In genomic region chr9:104774831-104775573, GRCh38 we compare ENCODE assay signal across 10 cellular contexts. TPM values are rescaled to one million over a fixed set of nuclear protein-coding genes. Genes with fewer than 3 reads are reported as not detected.
A peak's percentile ranks its signal among the peaks of the same experiment; 100 is the strongest.
DNase-seq lines count a peak whose midpoint lies in the region; ATAC-seq and TF ChIP-seq lines count a peak whose summit lies in the region.
"Had no signal": no experiment of that assay in that cellular context is flagged by ENCODE, and none has a peak within 500 bp of the region (broad histone marks: within the 10 kb centered on the region; RNA-seq: fewer than 3 reads in every experiment).

No MANE protein-coding gene starts in this region.

- H3K4me3 Mint-ChIP-seq in natural killer cell: no peak overlapping the region

- H3K4me3 ChIP-seq in OCI-LY1 (ENCODE audit: low read depth, low read length, poor library complexity, severe bottlenecking) (peak overlapping the region; percentile 48), aorta (ENCODE audit: low read length in 2 of 2) (no peak overlapping the region)
- H3K4me3 ChIP-seq: skin epidermis had no signal

- TF ChIP-seq CTCF in OCI-LY1 (IDR thresholded peaks at IDR 0.05; ENCODE audit: low read length) (no peak), natural killer cell (IDR thresholded peaks at IDR 0.05) (no peak)

- ATAC-seq in GM18870 (IDR thresholded peaks at IDR 0.05; ENCODE audit: unreplicated experiment) (peak; percentile 92), HG02870 (IDR thresholded peaks at IDR 0.05; ENCODE audit: unreplicated experiment) (peak; percentile 87), natural killer cell (peak in 2 of 3 donors; percentile 32 to 83), aorta (ENCODE audit: low FRiP score) (no peak)

- no peaks in the 10 kb centered on the region for H3K79me2 ChIP-seq in OCI-LY1 (ENCODE audit: insufficient read depth, low read length)

- no peaks in the 10 kb centered on the region for H3K9me2 ChIP-seq in OCI-LY1 (ENCODE audit: low read depth, low read length)

- H3K36me3 ChIP-seq in OCI-LY1 (ENCODE audit: insufficient read depth, low read length): peaks cover 13% of the 10 kb centered on the region
- peaks cover 0 to 7% of the 10 kb centered on the region in 2 donors for H3K36me3 ChIP-seq in aorta (ENCODE audit: control insufficient read depth in 1 of 2, insufficient read depth in 2 of 2, low read length in 1 of 2)
- H3K36me3 ChIP-seq: WERI-Rb-1 had no signal

- H4K20me1 ChIP-seq in OCI-LY1 (ENCODE audit: insufficient read depth, low read length): no peaks in the 10 kb centered on the region

- no peaks in the 10 kb centered on the region for H3K9me3 Mint-ChIP-seq in natural killer cell

- H3K9me3 ChIP-seq in OCI-LY1 (ENCODE audit: low read length): no peaks in the 10 kb centered on the region
- H3K9me3 ChIP-seq in aorta (ENCODE audit: control insufficient read depth, low read length): no peaks in the 10 kb centered on the region

- peak overlapping the region; percentile 79 for H3K27ac ChIP-seq in OCI-LY1 (ENCODE audit: low read depth, low read length, poor library complexity, severe bottlenecking)
- no peak overlapping the region for H3K27ac ChIP-seq in aorta (ENCODE audit: low read depth in 1 of 2, low read length in 2 of 2)
- H3K27ac ChIP-seq: WERI-Rb-1 had no signal

- intact Hi-C loops in natural killer cell (cut with micrococcal nuclease) (no loop called here), aorta (cut with DNase I) (loop anchor here in 1 of 2 donors (10.0 kb wide), 1 partner anchor 150 kb away; the partner anchor contains the start of gene ABCA1)

- H3K4me1 Mint-ChIP-seq in natural killer cell: no peaks in the 10 kb centered on the region

- WGBS in aorta, 2 donors: 94 to 96% methylated on average over 11 of the region's 11 CpGs

- H3K4me1 ChIP-seq in OCI-LY1 (ENCODE audit: insufficient read depth, low read length, severe bottlenecking): peaks cover 49% of the 10 kb centered on the region
- peaks cover 0 to 6% of the 10 kb centered on the region in 2 donors for H3K4me1 ChIP-seq in aorta (ENCODE audit: control insufficient read depth in 1 of 2, insufficient read depth in 2 of 2, low read length in 2 of 2)

- no peak overlapping the region for H2AFZ ChIP-seq in OCI-LY1 (ENCODE audit: low read length)

- H3K27ac Mint-ChIP-seq in natural killer cell: no peak overlapping the region

- H3K36me3 Mint-ChIP-seq in natural killer cell: no peaks in the 10 kb centered on the region

- peaks cover 2% of the 10 kb centered on the region for H3F3A ChIP-seq in OCI-LY1 (ENCODE audit: insufficient read depth, low read length)

- peaks cover 5 to 7% of the 10 kb centered on the region in 2 donors for H3K27me3 Mint-ChIP-seq in natural killer cell (ENCODE audit: low read depth in 2 of 2)

- H3K4me2 ChIP-seq in OCI-LY1 (ENCODE audit: low read length): peak overlapping the region; percentile 75

- H3K27me3 ChIP-seq in OCI-LY1 (ENCODE audit: insufficient read depth, low read length): no peaks in the 10 kb centered on the region
- no peaks in the 10 kb centered on the region for H3K27me3 ChIP-seq in aorta (ENCODE audit: control insufficient read depth in 1 of 2, insufficient read depth in 2 of 2, low read length in 1 of 2)

- peak overlapping the region; percentile 57 for H3K9ac ChIP-seq in OCI-LY1 (ENCODE audit: low read length)

- DNase-seq in natural killer cell (no peak), NCI-H226 (no peak), aorta (no peak)
- no peak for DNase-seq in central memory CD4-positive, alpha-beta T cell
- DNase-seq in effector CD8-positive, alpha-beta T cell (lab: John Stamatoyannopoulos, UW): no peak
- DNase-seq: WERI-Rb-1 had no signal

RNA-seq across cellular contexts. Expression of gene NIPSNAP3B, which starts 11.1 kb away (rescaled TPM):
- total RNA-seq in natural killer cell (1 to 10 TPM in 1 of 3 donors, under 1 TPM in 2; 0.78 to 1.1 (median 0.79) TPM), aorta (10 to 100 TPM in 1 of 2 donors, 1 to 10 TPM in 1; 7.8 to 12.6 TPM)
- 1 to 10 TPM; 1.4 to 8.9 TPM for polyA plus RNA-seq in aorta

RNA-seq across cellular contexts. Expression of gene NIPSNAP3A, which starts 27.5 kb away (rescaled TPM):
- total RNA-seq in natural killer cell (10 to 100 TPM in 1 of 3 donors, 1 to 10 TPM in 2; 9.0 to 11.2 (median 9.8) TPM), aorta (10 to 100 TPM; 24.2 to 28.7 TPM)
- polyA plus RNA-seq in aorta: 10 to 100 TPM; 31.6 to 34.8 TPM

Comparison
In these comparisons a context has a peak if more than half of its experiments do, and no peak if none do; other contexts are left out.
1. RNA of gene NIPSNAP3B, which starts 11.1 kb away (total RNA-seq): 7.8 to 12.6 TPM in aorta; 0.78 to 1.1 TPM in natural killer cell; every median in the first group is over 4 times any median in the second.